Comparison of ENCODE assay signal across 1 cellular context in the genomic region with DNA sequence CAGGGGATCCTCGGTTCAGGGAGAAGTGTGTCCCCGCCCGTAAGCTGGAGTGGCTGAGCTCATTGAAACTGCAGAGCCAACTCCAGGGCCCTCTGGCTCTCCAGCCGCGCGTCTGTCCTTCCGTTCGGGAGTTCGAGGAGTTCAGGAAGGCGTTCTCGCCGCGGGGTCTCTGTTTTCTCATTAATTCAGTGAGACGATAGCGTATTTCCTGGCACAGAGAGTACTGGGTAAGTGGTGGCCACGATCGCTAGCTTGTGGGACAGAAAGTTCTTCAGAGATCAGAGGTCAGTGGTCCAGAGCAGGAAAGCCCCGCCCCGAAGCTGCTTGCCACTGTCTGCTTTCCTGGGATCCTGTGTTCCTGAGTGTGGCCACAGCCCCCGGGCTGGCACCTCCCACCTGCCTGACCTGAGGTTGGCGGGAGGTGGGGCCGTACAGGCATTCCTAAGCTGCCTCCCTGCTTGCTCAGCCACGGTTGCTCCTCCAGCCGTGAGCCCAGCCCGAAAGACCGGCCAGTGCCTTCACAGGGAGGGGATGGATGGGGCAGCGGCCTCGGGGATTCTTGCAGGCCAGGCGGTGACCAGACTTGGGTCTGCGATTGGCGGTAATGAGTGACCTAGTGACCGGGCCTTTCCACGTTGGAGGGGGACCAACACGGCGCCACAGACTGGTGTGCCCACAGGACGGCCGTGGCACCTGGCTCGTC.
TF ChIP-seq lines count a peak whose summit lies in the region.

No MANE protein-coding gene starts in this region.

TF ChIP-seq in HepG2, 621 proteins besides CTCF, POLR2A, EP300 and RAD21 (continued from another document and continues in another):
- TF ChIP-seq, protein P1, sequence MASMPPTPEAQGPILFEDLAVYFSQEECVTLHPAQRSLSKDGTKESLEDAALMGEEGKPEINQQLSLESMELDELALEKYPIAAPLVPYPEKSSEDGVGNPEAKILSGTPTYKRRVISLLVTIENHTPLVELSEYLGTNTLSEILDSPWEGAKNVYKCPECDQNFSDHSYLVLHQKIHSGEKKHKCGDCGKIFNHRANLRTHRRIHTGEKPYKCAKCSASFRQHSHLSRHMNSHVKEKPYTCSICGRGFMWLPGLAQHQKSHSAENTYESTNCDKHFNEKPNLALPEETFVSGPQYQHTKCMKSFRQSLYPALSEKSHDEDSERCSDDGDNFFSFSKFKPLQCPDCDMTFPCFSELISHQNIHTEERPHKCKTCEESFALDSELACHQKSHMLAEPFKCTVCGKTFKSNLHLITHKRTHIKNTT (CRISPR knock-in tag; IDR thresholded peaks at IDR 0.05), result no peak
- TF ChIP-seq PAF1 (CRISPR knock-in tag; IDR thresholded peaks at IDR 0.05) (no peak), SIN3B (IDR thresholded peaks at IDR 0.05; ENCODE audit: low read length) (no peak), ZFYVE20 (CRISPR knock-in tag; IDR thresholded peaks at IDR 0.05; ENCODE audit: borderline replicate concordance, low read depth) (no peak), CCDC6 (CRISPR knock-in tag; IDR thresholded peaks at IDR 0.05) (peak; percentile 78; the same call in 1 of the 2 replicates), ZNF468 (CRISPR knock-in tag; IDR thresholded peaks at IDR 0.05) (no peak; the same call in 1 of the 2 replicates), SOX6 (IDR thresholded peaks at IDR 0.05) (no peak), SOX6 (CRISPR knock-in tag; IDR thresholded peaks at IDR 0.05) (peak; percentile 64), KDM6A (CRISPR knock-in tag; IDR thresholded peaks at IDR 0.05; ENCODE audit: low read depth) (no peak), SRSF9 (IDR thresholded peaks at IDR 0.05; ENCODE audit: borderline replicate concordance, insufficient read depth, low read depth, low read length, poor library complexity, severe bottlenecking) (no peak), DR1 (CRISPR knock-in tag; IDR thresholded peaks at IDR 0.05) (no peak), MEIS1 (CRISPR knock-in tag; IDR thresholded peaks at IDR 0.05; ENCODE audit: borderline replicate concordance) (peak; percentile 67), CEBPG (CRISPR knock-in tag; IDR thresholded peaks at IDR 0.05) (no peak), ZBTB8A (CRISPR knock-in tag; IDR thresholded peaks at IDR 0.05; ENCODE audit: borderline replicate concordance, low read depth) (no peak), NFRKB (IDR thresholded peaks at IDR 0.05) (no peak), ISX (CRISPR knock-in tag; conservative IDR thresholded peaks at IDR 0.05) (no peak), CHCHD3 (CRISPR knock-in tag; IDR thresholded peaks at IDR 0.05) (no peak), ZFP90 (CRISPR knock-in tag; IDR thresholded peaks at IDR 0.05; ENCODE audit: borderline replicate concordance) (no peak; the same call in 1 of the 2 replicates), ZEB1 (IDR thresholded peaks at IDR 0.05; ENCODE audit: insufficient replicate concordance, low read depth) (peak; percentile 52), ZNF124 (CRISPR knock-in tag; IDR thresholded peaks at IDR 0.05) (no peak), KDM4B (CRISPR knock-in tag; IDR thresholded peaks at IDR 0.05) (no peak), ZNF143 (CRISPR knock-in tag; IDR thresholded peaks at IDR 0.05) (peak; percentile 55; the same call in 1 of the 2 replicates), ZNF354B (CRISPR knock-in tag; IDR thresholded peaks at IDR 0.05) (no peak), FOXO1 (CRISPR knock-in tag; IDR thresholded peaks at IDR 0.05) (no peak), ZMYM2 (CRISPR knock-in tag; IDR thresholded peaks at IDR 0.05) (no peak), SAFB2 (CRISPR knock-in tag; IDR thresholded peaks at IDR 0.05; ENCODE audit: borderline replicate concordance, low read depth) (peak; percentile 54; the same call in 1 of the 2 replicates), MBD4 (IDR thresholded peaks at IDR 0.05; ENCODE audit: borderline replicate concordance, low read length) (no peak), ERF (CRISPR knock-in tag; IDR thresholded peaks at IDR 0.05) (no peak), ZNF232 (CRISPR knock-in tag; IDR thresholded peaks at IDR 0.05; ENCODE audit: borderline replicate concordance) (no peak), ZNF816 (CRISPR knock-in tag; IDR thresholded peaks at IDR 0.05; ENCODE audit: borderline replicate concordance) (no peak)
- TF ChIP-seq, protein P2, sequence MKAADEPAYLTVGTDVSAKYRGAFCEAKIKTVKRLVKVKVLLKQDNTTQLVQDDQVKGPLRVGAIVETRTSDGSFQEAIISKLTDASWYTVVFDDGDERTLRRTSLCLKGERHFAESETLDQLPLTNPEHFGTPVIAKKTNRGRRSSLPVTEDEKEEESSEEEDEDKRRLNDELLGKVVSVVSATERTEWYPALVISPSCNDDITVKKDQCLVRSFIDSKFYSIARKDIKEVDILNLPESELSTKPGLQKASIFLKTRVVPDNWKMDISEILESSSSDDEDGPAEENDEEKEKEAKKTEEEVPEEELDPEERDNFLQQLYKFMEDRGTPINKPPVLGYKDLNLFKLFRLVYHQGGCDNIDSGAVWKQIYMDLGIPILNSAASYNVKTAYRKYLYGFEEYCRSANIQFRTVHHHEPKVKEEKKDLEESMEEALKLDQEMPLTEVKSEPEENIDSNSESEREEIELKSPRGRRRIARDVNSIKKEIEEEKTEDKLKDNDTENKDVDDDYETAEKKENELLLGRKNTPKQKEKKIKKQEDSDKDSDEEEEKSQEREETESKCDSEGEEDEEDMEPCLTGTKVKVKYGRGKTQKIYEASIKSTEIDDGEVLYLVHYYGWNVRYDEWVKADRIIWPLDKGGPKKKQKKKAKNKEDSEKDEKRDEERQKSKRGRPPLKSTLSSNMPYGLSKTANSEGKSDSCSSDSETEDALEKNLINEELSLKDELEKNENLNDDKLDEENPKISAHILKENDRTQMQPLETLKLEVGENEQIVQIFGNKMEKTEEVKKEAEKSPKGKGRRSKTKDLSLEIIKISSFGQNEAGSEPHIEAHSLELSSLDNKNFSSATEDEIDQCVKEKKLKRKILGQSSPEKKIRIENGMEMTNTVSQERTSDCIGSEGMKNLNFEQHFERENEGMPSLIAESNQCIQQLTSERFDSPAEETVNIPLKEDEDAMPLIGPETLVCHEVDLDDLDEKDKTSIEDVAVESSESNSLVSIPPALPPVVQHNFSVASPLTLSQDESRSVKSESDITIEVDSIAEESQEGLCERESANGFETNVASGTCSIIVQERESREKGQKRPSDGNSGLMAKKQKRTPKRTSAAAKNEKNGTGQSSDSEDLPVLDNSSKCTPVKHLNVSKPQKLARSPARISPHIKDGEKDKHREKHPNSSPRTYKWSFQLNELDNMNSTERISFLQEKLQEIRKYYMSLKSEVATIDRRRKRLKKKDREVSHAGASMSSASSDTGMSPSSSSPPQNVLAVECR (CRISPR knock-in tag; IDR thresholded peaks at IDR 0.05; ENCODE audit: borderline replicate concordance), result peak; percentile 67
- TF ChIP-seq, protein P3, sequence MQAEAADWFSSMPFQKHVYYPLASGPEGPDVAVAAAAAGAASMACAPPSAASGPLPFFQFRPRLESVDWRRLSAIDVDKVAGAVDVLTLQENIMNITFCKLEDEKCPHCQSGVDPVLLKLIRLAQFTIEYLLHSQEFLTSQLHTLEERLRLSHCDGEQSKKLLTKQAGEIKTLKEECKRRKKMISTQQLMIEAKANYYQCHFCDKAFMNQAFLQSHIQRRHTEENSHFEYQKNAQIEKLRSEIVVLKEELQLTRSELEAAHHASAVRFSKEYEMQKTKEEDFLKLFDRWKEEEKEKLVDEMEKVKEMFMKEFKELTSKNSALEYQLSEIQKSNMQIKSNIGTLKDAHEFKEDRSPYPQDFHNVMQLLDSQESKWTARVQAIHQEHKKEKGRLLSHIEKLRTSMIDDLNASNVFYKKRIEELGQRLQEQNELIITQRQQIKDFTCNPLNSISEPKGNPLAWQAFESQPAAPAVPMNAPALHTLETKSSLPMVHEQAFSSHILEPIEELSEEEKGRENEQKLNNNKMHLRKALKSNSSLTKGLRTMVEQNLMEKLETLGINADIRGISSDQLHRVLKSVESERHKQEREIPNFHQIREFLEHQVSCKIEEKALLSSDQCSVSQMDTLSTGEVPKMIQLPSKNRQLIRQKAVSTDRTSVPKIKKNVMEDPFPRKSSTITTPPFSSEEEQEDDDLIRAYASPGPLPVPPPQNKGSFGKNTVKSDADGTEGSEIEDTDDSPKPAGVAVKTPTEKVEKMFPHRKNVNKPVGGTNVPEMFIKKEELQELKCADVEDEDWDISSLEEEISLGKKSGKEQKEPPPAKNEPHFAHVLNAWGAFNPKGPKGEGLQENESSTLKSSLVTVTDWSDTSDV (CRISPR knock-in tag; IDR thresholded peaks at IDR 0.05), result no peak; the same call in 1 of the 2 replicates
- TF ChIP-seq, protein P4, sequence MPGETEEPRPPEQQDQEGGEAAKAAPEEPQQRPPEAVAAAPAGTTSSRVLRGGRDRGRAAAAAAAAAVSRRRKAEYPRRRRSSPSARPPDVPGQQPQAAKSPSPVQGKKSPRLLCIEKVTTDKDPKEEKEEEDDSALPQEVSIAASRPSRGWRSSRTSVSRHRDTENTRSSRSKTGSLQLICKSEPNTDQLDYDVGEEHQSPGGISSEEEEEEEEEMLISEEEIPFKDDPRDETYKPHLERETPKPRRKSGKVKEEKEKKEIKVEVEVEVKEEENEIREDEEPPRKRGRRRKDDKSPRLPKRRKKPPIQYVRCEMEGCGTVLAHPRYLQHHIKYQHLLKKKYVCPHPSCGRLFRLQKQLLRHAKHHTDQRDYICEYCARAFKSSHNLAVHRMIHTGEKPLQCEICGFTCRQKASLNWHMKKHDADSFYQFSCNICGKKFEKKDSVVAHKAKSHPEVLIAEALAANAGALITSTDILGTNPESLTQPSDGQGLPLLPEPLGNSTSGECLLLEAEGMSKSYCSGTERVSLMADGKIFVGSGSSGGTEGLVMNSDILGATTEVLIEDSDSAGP (CRISPR knock-in tag; IDR thresholded peaks at IDR 0.05; ENCODE audit: borderline replicate concordance), result peak; percentile 38; the same call in 1 of the 2 replicates
- TF ChIP-seq, protein P5, sequence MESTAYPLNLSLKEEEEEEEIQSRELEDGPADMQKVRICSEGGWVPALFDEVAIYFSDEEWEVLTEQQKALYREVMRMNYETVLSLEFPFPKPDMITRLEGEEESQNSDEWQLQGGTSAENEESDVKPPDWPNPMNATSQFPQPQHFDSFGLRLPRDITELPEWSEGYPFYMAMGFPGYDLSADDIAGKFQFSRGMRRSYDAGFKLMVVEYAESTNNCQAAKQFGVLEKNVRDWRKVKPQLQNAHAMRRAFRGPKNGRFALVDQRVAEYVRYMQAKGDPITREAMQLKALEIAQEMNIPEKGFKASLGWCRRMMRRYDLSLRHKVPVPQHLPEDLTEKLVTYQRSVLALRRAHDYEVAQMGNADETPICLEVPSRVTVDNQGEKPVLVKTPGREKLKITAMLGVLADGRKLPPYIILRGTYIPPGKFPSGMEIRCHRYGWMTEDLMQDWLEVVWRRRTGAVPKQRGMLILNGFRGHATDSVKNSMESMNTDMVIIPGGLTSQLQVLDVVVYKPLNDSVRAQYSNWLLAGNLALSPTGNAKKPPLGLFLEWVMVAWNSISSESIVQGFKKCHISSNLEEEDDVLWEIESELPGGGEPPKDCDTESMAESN (CRISPR knock-in tag; conservative IDR thresholded peaks at IDR 0.05), result no peak
- TF ChIP-seq, protein P6, sequence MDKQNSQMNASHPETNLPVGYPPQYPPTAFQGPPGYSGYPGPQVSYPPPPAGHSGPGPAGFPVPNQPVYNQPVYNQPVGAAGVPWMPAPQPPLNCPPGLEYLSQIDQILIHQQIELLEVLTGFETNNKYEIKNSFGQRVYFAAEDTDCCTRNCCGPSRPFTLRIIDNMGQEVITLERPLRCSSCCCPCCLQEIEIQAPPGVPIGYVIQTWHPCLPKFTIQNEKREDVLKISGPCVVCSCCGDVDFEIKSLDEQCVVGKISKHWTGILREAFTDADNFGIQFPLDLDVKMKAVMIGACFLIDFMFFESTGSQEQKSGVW (CRISPR knock-in tag; IDR thresholded peaks at IDR 0.05; ENCODE audit: borderline replicate concordance), result no peak
- TF ChIP-seq, protein P7, sequence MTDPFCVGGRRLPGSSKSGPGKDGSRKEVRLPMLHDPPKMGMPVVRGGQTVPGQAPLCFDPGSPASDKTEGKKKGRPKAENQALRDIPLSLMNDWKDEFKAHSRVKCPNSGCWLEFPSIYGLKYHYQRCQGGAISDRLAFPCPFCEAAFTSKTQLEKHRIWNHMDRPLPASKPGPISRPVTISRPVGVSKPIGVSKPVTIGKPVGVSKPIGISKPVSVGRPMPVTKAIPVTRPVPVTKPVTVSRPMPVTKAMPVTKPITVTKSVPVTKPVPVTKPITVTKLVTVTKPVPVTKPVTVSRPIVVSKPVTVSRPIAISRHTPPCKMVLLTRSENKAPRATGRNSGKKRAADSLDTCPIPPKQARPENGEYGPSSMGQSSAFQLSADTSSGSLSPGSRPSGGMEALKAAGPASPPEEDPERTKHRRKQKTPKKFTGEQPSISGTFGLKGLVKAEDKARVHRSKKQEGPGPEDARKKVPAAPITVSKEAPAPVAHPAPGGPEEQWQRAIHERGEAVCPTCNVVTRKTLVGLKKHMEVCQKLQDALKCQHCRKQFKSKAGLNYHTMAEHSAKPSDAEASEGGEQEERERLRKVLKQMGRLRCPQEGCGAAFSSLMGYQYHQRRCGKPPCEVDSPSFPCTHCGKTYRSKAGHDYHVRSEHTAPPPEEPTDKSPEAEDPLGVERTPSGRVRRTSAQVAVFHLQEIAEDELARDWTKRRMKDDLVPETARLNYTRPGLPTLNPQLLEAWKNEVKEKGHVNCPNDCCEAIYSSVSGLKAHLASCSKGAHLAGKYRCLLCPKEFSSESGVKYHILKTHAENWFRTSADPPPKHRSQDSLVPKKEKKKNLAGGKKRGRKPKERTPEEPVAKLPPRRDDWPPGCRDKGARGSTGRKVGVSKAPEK (CRISPR knock-in tag; IDR thresholded peaks at IDR 0.05; ENCODE audit: borderline replicate concordance), result 0 out of 2 replicates have a peak, but pooled peaks have one; percentile 13
- TF ChIP-seq, protein P8, sequence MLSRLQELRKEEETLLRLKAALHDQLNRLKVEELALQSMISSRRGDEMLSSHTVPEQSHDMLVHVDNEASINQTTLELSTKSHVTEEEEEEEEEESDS (CRISPR knock-in tag; IDR thresholded peaks at IDR 0.05; ENCODE audit: borderline replicate concordance), result no peak
- TF ChIP-seq, protein P9, sequence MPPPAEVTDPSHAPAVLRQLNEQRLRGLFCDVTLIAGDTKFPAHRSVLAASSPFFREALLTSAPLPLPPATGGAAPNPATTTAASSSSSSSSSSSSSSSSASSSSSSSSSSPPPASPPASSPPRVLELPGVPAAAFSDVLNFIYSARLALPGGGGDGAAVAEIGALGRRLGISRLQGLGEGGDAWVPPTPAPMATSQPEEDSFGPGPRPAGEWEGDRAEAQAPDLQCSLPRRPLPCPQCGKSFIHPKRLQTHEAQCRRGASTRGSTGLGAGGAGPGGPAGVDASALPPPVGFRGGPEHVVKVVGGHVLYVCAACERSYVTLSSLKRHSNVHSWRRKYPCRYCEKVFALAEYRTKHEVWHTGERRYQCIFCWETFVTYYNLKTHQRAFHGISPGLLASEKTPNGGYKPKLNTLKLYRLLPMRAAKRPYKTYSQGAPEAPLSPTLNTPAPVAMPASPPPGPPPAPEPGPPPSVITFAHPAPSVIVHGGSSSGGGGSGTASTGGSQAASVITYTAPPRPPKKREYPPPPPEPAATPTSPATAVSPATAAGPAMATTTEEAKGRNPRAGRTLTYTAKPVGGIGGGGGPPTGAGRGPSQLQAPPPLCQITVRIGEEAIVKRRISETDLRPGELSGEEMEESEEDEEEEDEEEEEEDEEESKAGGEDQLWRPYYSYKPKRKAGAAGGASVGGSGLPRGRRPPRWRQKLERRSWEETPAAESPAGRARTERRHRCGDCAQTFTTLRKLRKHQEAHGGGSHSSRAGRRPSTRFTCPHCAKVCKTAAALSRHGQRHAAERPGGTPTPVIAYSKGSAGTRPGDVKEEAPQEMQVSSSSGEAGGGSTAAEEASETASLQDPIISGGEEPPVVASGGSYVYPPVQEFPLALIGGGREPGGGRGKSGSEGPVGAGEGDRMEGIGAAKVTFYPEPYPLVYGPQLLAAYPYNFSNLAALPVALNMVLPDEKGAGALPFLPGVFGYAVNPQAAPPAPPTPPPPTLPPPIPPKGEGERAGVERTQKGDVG (CRISPR knock-in tag; IDR thresholded peaks at IDR 0.05; ENCODE audit: borderline replicate concordance), result peak; percentile 90; the same call in 1 of the 2 replicates
